ENCODE assay signal across 8 cellular contexts in the genomic region with DNA sequence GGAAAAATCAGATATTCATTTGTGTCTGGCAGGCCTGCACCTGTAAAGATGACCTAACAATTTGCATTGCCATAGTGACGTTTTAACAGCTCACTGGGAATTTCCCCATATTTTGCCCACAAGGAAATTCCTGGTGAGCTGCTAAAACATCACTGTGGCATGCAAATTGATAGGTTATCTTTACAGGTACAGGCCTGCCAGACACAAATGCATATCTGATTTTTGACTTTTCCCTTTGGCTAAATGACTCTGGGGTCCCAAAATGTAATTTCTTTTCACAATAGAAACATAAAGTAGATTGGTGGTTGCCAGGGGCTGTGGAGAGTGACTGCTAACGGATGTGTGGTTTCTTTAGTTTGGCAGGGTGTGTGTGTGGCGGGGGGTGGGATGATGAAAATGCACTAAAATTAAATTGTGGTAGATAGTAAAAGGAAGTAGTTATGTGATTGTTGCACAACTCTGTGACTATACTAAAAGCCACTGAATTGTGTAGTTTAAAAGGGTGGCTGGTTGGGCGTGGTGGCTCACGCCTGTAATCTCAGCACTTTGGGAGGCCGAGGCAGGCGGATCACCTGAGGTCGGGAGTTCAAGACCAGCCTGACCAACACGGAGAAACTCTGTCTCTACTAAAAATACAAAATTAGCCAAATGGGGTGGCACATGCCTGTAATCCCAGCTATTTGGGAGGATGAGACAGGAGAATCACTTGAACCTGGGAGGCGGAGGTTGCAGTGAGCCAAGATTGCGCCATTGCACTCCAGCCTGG. TPM values are rescaled to one million over a fixed set of nuclear protein-coding genes. Genes with fewer than 3 reads are reported as not detected.
DNase-seq lines count a peak whose midpoint lies in the region; ATAC-seq and TF ChIP-seq lines count a peak whose summit lies in the region.

No MANE protein-coding gene starts in this region.

- peak overlapping the region; percentile 65 for H3K27ac Mint-ChIP-seq in T-helper 2 cell treated with Interferon-gamma antibody and Interleukin-4, amounts not matched to agents 5 μg/mL and 100 μg/mL, for 36 hours
- H3K27ac Mint-ChIP-seq in brain, result peak overlapping the region; percentile 8 to 97 (median 78)

- no peak overlapping the region for H3K27ac ChIP-seq in gastrocnemius medialis

- no peaks in the 10 kb centered on the region for H3K36me3 ChIP-seq in gastrocnemius medialis

- DNase-seq in AML-193 (lab: John Stamatoyannopoulos, UW) (peak; percentile 78 to 92), gastrocnemius medialis (no peak), NCI-H1105 treated with DMSO at 0.1 percent for 48 hours (lab: John Stamatoyannopoulos, UW) (no peak)
- peak; percentile 52 for DNase-seq in T-helper 2 cell treated with Interferon-gamma antibody and Interleukin-4, amounts not matched to agents 5 μg/mL and 100 μg/mL, for 36 hours (ENCODE audit: low spot score)
- DNase-seq in stimulated activated CD4-positive, alpha-beta T cell treated with anti-CD3 and anti-CD28 coated beads, Interleukin-2, amount 100 ng/mL, for 48 hours, result peak; percentile 23 to 33

- no peak for TF ChIP-seq POLR2A in gastrocnemius medialis (IDR thresholded peaks at IDR 0.05)

- ATAC-seq in GM19397 (IDR thresholded peaks at IDR 0.05; ENCODE audit: unreplicated experiment), result peak; percentile 74
- peak; percentile 77 for ATAC-seq in HG03469 (IDR thresholded peaks at IDR 0.05; ENCODE audit: unreplicated experiment)
- no peak for ATAC-seq in gastrocnemius medialis

- H3K9me3 ChIP-seq in gastrocnemius medialis, result no peaks in the 10 kb centered on the region

- no peaks in the 10 kb centered on the region for H3K27me3 ChIP-seq in gastrocnemius medialis

- peaks cover 22% of the 10 kb centered on the region for H3K4me1 Mint-ChIP-seq in T-helper 2 cell treated with Interferon-gamma antibody and Interleukin-4, amounts not matched to agents 5 μg/mL and 100 μg/mL, for 36 hours (ENCODE audit: low read depth)
- peaks cover 47% of the 10 kb centered on the region for H3K4me1 Mint-ChIP-seq in brain

- H3K36me3 Mint-ChIP-seq in T-helper 2 cell treated with Interferon-gamma antibody and Interleukin-4, amounts not matched to agents 5 μg/mL and 100 μg/mL, for 36 hours (ENCODE audit: low read depth), result no peaks in the 10 kb centered on the region
- no peaks in the 10 kb centered on the region for H3K36me3 Mint-ChIP-seq in brain

- intact Hi-C loops in gastrocnemius medialis (cut with DNase I; ENCODE audit: low total_unique reads), result no loop called here

- H3K27me3 Mint-ChIP-seq in T-helper 2 cell treated with Interferon-gamma antibody and Interleukin-4, amounts not matched to agents 5 μg/mL and 100 μg/mL, for 36 hours (ENCODE audit: low read depth), result no peaks in the 10 kb centered on the region
- no peaks in the 10 kb centered on the region for H3K27me3 Mint-ChIP-seq in brain

- no peak overlapping the region for H3K4me3 ChIP-seq in gastrocnemius medialis

- TF ChIP-seq CTCF in brain (conservative IDR thresholded peaks at IDR 0.05) (no peak), gastrocnemius medialis (IDR thresholded peaks at IDR 0.05 in 4 of 5, conservative IDR thresholded peaks at IDR 0.05 in 1 of 5) (no peak)

- in situ Hi-C loops in gastrocnemius medialis (cut with MboI; ENCODE audit: low sequenced_read_pairs in 4 of 4), result no loop called here

- peak overlapping the region; percentile 11 for H3K4me3 Mint-ChIP-seq in T-helper 2 cell treated with Interferon-gamma antibody and Interleukin-4, amounts not matched to agents 5 μg/mL and 100 μg/mL, for 36 hours
- H3K4me3 Mint-ChIP-seq in brain, result peak overlapping the region in 1 of 5 experiments; percentile 5

- H3K9me3 Mint-ChIP-seq in T-helper 2 cell treated with Interferon-gamma antibody and Interleukin-4, amounts not matched to agents 5 μg/mL and 100 μg/mL, for 36 hours, result peaks cover 4% of the 10 kb centered on the region
- H3K9me3 Mint-ChIP-seq in brain, result peaks cover 0 to 3% (median 0%) of the 10 kb centered on the region in 5 experiments

- H3K4me1 ChIP-seq in gastrocnemius medialis, result no peaks in the 10 kb centered on the region

RNA-seq across cellular contexts. Expression of a gene that starts 18.5 kb away (rescaled TPM):
- polyA plus RNA-seq in brain (ENCODE audit: insufficient read depth, low read depth, low replicate concordance), result 288 TPM
- 1 to 10 TPM; 5.2 to 7.9 (median 6.6) TPM for total RNA-seq in gastrocnemius medialis

RNA-seq across cellular contexts. Expression of a gene that starts 54.8 kb away (rescaled TPM):
- 95.0 TPM for polyA plus RNA-seq in brain (ENCODE audit: insufficient read depth, low read depth, low replicate concordance)
- 100 to 1,000 TPM in 3 of 4 donors, 10 to 100 TPM in 1; 88.9 to 140 (median 127) TPM for total RNA-seq in gastrocnemius medialis

Comparison
In these comparisons a context has a peak if more than half of its experiments do, and no peak if none do; other contexts are left out.
1. DNase-seq: peak in AML-193 (2 of 2), T-helper 2 cell treated with Interferon-gamma antibody and Interleukin-4, amounts not matched to agents 5 μg/mL and 100 μg/mL, for 36 hours (single experiment) and stimulated activated CD4-positive, alpha-beta T cell treated with anti-CD3 and anti-CD28 coated beads, Interleukin-2, amount 100 ng/mL, for 48 hours (2 of 2); none in gastrocnemius medialis (0 of 2) and NCI-H1105 treated with DMSO at 0.1 percent for 48 hours (single experiment).
2. ATAC-seq: peak in GM19397 (single experiment) and HG03469 (single experiment); none in gastrocnemius medialis (0 of 2).